18 cellular contexts compared by ENCODE assay signal in the genomic region with DNA sequence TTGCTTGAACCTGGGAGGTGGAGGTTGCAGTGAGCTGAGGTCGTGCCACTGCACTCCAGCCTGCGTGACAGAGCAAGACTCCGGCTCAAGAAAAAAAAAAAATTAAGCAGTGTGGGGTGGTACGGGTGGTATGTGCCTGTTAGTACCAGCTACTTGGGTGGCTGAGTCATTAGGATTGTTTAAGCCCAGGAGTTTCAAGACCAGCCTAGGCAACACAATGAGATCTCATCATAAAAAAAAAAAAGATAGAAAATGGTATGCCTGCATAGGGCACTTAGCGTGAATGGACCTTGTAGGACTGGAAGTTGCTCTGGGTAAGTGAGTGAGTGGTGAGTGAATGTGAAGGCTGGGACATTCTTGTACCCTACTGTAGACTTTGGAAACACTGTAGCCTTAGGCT. TPM values are rescaled to one million over a fixed set of nuclear protein-coding genes. Genes with fewer than 3 reads are reported as not detected.
DNase-seq lines count a peak whose midpoint lies in the region; ATAC-seq and TF ChIP-seq lines count a peak whose summit lies in the region.
"Had no signal": no experiment of that assay in that cellular context is flagged by ENCODE, and none has a peak within 500 bp of the region (broad histone marks: within the 10 kb centered on the region; RNA-seq: fewer than 3 reads in every experiment).

No MANE protein-coding gene starts in this region.

- TF ChIP-seq EP300 in SK-N-SH (IDR thresholded peaks at IDR 0.05; ENCODE audit: borderline replicate concordance in 1 of 2, low read depth in 1 of 2, low read length in 1 of 2), result no peak

- H2AFZ ChIP-seq in SK-N-SH (ENCODE audit: low read depth) (no peak overlapping the region), smooth muscle cell (ENCODE audit: low read depth) (no peak overlapping the region)
- H2AFZ ChIP-seq: neural progenitor cell had no signal

- H3K4me2 ChIP-seq in SK-N-SH (no peak overlapping the region), smooth muscle cell (no peak overlapping the region)
- H3K4me2 ChIP-seq: neural progenitor cell had no signal

- H3K9me2 ChIP-seq in SK-N-SH, result no peaks in the 10 kb centered on the region

- H3K36me3 ChIP-seq in SK-N-SH (replicated peaks in 1 of 2; ENCODE audit: control insufficient read depth in 1 of 2, insufficient read depth in 2 of 2, low read length in 1 of 2) (no peaks in the 10 kb centered on the region), smooth muscle cell (ENCODE audit: low read depth) (no peaks in the 10 kb centered on the region)
- H3K36me3 ChIP-seq: neural progenitor cell had no signal

- H3F3A ChIP-seq in SK-N-SH (replicated peaks; ENCODE audit: insufficient read depth) (peaks cover 7% of the 10 kb centered on the region), smooth muscle cell (ENCODE audit: low read depth) (peaks cover 4% of the 10 kb centered on the region)

- H3K27ac ChIP-seq in SK-N-SH (ENCODE audit: low read depth in 2 of 2, low read length in 1 of 2) (peak overlapping the region in 1 of 2 experiments; percentile 17; a peak in 1 of 4 replicates), smooth muscle cell (ENCODE audit: low read depth) (peak overlapping the region; percentile 75)
- H3K27ac ChIP-seq: cardiac muscle cell, neural progenitor cell, right atrium auricular region had no signal

- TF ChIP-seq RAD21 in SK-N-SH (IDR thresholded peaks at IDR 0.05; ENCODE audit: low read length), result no peak

- no peak overlapping the region for H3K4me3 ChIP-seq in SK-N-SH (ENCODE audit: low read depth in 2 of 2, low read length in 1 of 2)
- no peak overlapping the region for H3K4me3 ChIP-seq in smooth muscle cell
- H3K4me3 ChIP-seq: cardiac muscle cell, neural progenitor cell, right atrium auricular region had no signal

- H3K4me1 ChIP-seq in SK-N-SH (ENCODE audit: control insufficient read depth in 1 of 2, insufficient read depth in 2 of 2, low read depth in 1 of 2, low read length in 1 of 2), result peaks cover 0 to 10% of the 10 kb centered on the region in 2 experiments; a peak in 2 of 4 replicates
- H3K4me1 ChIP-seq in smooth muscle cell (ENCODE audit: low read depth), result no peaks in the 10 kb centered on the region
- H3K4me1 ChIP-seq: neural progenitor cell had no signal

- H3K9ac ChIP-seq in SK-N-SH (no peak overlapping the region), smooth muscle cell (ENCODE audit: low read depth) (no peak overlapping the region)
- H3K9ac ChIP-seq: neural progenitor cell had no signal

- TF ChIP-seq CTCF in SK-N-SH (IDR thresholded peaks at IDR 0.05) (no peak), smooth muscle cell (IDR thresholded peaks at IDR 0.05; ENCODE audit: borderline replicate concordance, insufficient read depth, poor library complexity, severe bottlenecking) (no peak)

- DNase-seq in HK-2 (ENCODE audit: unreplicated experiment) (peak; percentile 20), SK-N-SH (no peak), foreskin melanocyte (peak; percentile 15), smooth muscle cell (lab: John Stamatoyannopoulos, UW; ENCODE audit: unreplicated experiment) (no peak), LoVo (ENCODE audit: low spot score) (no peak)
- DNase-seq: activated naive CD4-positive, alpha-beta T cell treated with anti-CD3 and anti-CD28 coated beads, Interleukin-2, amount 50 U/mL, for 16 hours; DMS153; NCI-H2107; NCI-H82; substantia nigra; T-helper 17 cell had no signal

- 49% methylated on average over 5 of the region's 5 CpGs for WGBS in SK-N-SH (ENCODE audit: low lambda C conversion rate)
- WGBS in smooth muscle cell (ENCODE audit: low lambda C conversion rate), result 76% methylated on average over 5 of the region's 5 CpGs

- ATAC-seq in GM18511 (IDR thresholded peaks at IDR 0.05; ENCODE audit: unreplicated experiment), result no peak
- no peak for ATAC-seq in GM18498 (IDR thresholded peaks at IDR 0.05; ENCODE audit: unreplicated experiment)
- ATAC-seq: activated CD4-positive, CD25-positive, alpha-beta regulatory T cell treated with anti-CD3 and anti-CD28 coated beads, Interleukin-2, amount 50 U/mL, for 24 hours; Right ventricle myocardium inferior; T-helper 17 cell had no signal

- no peaks in the 10 kb centered on the region for H3K9me3 ChIP-seq in SK-N-SH
- no peaks in the 10 kb centered on the region for H3K9me3 ChIP-seq in smooth muscle cell (replicated peaks; ENCODE audit: low read depth)
- H3K9me3 ChIP-seq: right atrium auricular region had no signal

- H4K20me1 ChIP-seq in SK-N-SH (ENCODE audit: insufficient read depth) (no peaks in the 10 kb centered on the region), smooth muscle cell (ENCODE audit: low read depth) (peaks cover 7% of the 10 kb centered on the region)

- H3K27me3 ChIP-seq in SK-N-SH (ENCODE audit: insufficient read depth) (no peaks in the 10 kb centered on the region), smooth muscle cell (ENCODE audit: low read depth) (no peaks in the 10 kb centered on the region)
- H3K27me3 ChIP-seq: cardiac muscle cell, neural progenitor cell, right atrium auricular region had no signal

- POLR2A ChIA-PET in SK-N-SH (lab: Yijun Ruan, JAX), result no interaction called here

- CTCF ChIA-PET in SK-N-SH (lab: Yijun Ruan, JAX), result interaction anchor here (2.1 to 2.4 kb wide), 2 partner anchors 11 to 13 kb away, joined by 6 read pairs; no protein-coding TSS in a partner anchor

- H3K79me2 ChIP-seq in SK-N-SH (ENCODE audit: insufficient read depth) (peaks cover 69% of the 10 kb centered on the region), smooth muscle cell (ENCODE audit: low read depth) (peaks cover 43% of the 10 kb centered on the region)

TF ChIP-seq in SK-N-SH, 30 proteins besides CTCF, POLR2A, EP300 and RAD21:
- TF ChIP-seq GABPA (IDR thresholded peaks at IDR 0.05; ENCODE audit: low read depth) (no peak), TEAD4 (IDR thresholded peaks at IDR 0.05; ENCODE audit: borderline replicate concordance, insufficient read depth) (no peak), POLR2AphosphoS5 (IDR thresholded peaks at IDR 0.05; ENCODE audit: low read depth, low read length) (no peak), JUND (IDR thresholded peaks at IDR 0.05) (no peak), EZH2phosphoT487 (IDR thresholded peaks at IDR 0.05; ENCODE audit: borderline replicate concordance, low read depth) (no peak), FOSL2 (IDR thresholded peaks at IDR 0.05; ENCODE audit: borderline replicate concordance, low read depth) (peak; percentile 41; the same call in 1 of the 2 replicates), SMC3 (IDR thresholded peaks at IDR 0.05; ENCODE audit: low read depth, low read length) (no peak)
- TF ChIP-seq, protein P1, sequence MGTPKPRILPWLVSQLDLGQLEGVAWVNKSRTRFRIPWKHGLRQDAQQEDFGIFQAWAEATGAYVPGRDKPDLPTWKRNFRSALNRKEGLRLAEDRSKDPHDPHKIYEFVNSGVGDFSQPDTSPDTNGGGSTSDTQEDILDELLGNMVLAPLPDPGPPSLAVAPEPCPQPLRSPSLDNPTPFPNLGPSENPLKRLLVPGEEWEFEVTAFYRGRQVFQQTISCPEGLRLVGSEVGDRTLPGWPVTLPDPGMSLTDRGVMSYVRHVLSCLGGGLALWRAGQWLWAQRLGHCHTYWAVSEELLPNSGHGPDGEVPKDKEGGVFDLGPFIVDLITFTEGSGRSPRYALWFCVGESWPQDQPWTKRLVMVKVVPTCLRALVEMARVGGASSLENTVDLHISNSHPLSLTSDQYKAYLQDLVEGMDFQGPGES (IDR thresholded peaks at IDR 0.05; ENCODE audit: low read depth, low read length), result no peak
- TF ChIP-seq, protein P2, sequence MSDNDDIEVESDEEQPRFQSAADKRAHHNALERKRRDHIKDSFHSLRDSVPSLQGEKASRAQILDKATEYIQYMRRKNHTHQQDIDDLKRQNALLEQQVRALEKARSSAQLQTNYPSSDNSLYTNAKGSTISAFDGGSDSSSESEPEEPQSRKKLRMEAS (IDR thresholded peaks at IDR 0.05; ENCODE audit: low read depth), result no peak

RNA-seq across cellular contexts. Expression of a gene that starts 37.0 kb away (rescaled TPM):
- 18.3 and 26.2 TPM in 2 replicates for polyA plus RNA-seq in SK-N-SH (2012; rRNA removed)
- polyA plus RNA-seq in SK-N-SH (2012; cell fraction: cytosol; rRNA removed), result 24.7 and 29.8 TPM in 2 replicates
- 24.9 and 42.8 TPM in 2 replicates for polyA plus RNA-seq in SK-N-SH (2012; cell fraction: nucleus; rRNA removed)
- total RNA-seq in smooth muscle cell, result 24.0 and 31.1 TPM in 2 replicates
- polyA plus RNA-seq in smooth muscle cell, result 28.4 and 30.5 TPM in 2 replicates

Comparison
In these comparisons a context has a peak if more than half of its experiments do, and no peak if none do; other contexts are left out.
1. DNase-seq: peak in HK-2 (single experiment) and foreskin melanocyte (single experiment); none in SK-N-SH (single experiment), smooth muscle cell (single experiment) and LoVo (single experiment).